19 cellular contexts compared by ENCODE assay signal in genomic region chr5:142944140-142944539, GRCh38.
"Had no signal": no experiment of that assay in that cellular context is flagged by ENCODE, and none has a peak within 500 bp of the region (broad histone marks: within the 10 kb centered on the region; RNA-seq: fewer than 3 reads in every experiment).

No MANE protein-coding gene starts in this region.

- ATAC-seq: activated CD4-positive, alpha-beta T cell treated with anti-CD3 and anti-CD28 coated beads for 36 hours; heart right ventricle; natural killer cell; sciatic nerve; stimulated activated naive B cell treated with anti-CD40 and anti-IgM and Interleukin-4, amounts not matched to agents 10 μg/mL and 1 μg/mL and 100 μg/mL, for 72 hours; WTC11 had no signal

- H3K36me3 ChIP-seq: spleen, thoracic aorta, upper lobe of left lung had no signal

- H3K79me2 ChIP-seq: parathyroid adenoma had no signal

- H3K9me3 ChIP-seq: heart right ventricle, spleen, thoracic aorta, upper lobe of left lung had no signal

- H3K9ac ChIP-seq: parathyroid adenoma had no signal

- DNase-seq: activated CD4-positive, alpha-beta T cell treated with anti-CD3 and anti-CD28 coated beads for 36 hours; activated CD4-positive, alpha-beta T cell treated with anti-CD3 and anti-CD28 coated beads, Interleukin-2, amount 50 U/mL, for 48 hours; activated naive CD4-positive, alpha-beta T cell; activated naive CD8-positive, alpha-beta T cell treated with anti-CD3 and anti-CD28 coated beads for 36 hours; activated T-cell treated with anti-CD3 and anti-CD28 coated beads for 4 hours; amygdala; central memory CD4-positive, alpha-beta T cell; dorsolateral prefrontal cortex; endodermal cell; heart right ventricle; natural killer cell; spleen; stimulated activated naive B cell treated with anti-CD40 and anti-IgM and Interleukin-4, amounts not matched to agents 10 μg/mL and 1 μg/mL and 100 μg/mL, for 72 hours; upper lobe of left lung had no signal

- H3K4me3 ChIP-seq: dorsolateral prefrontal cortex, heart right ventricle, spleen, thoracic aorta, upper lobe of left lung had no signal

- H3K27me3 ChIP-seq: dorsolateral prefrontal cortex, heart right ventricle, spleen, upper lobe of left lung had no signal

- H2AFZ ChIP-seq: parathyroid adenoma had no signal

- H3K27ac ChIP-seq: dorsolateral prefrontal cortex, epithelial cell of prostate, parathyroid adenoma, spleen, thoracic aorta, upper lobe of left lung had no signal

- H3K4me1 ChIP-seq: parathyroid adenoma had no signal
